1 cellular context compared by ENCODE assay signal in genomic region chr14:104203071-104203425, GRCh38.
TF ChIP-seq lines count a peak whose summit lies in the region.

No MANE protein-coding gene starts in this region.

TF ChIP-seq in H1, 55 proteins besides CTCF, POLR2A, EP300 and RAD21 (continued from another document):
- no peak for TF ChIP-seq ATF3 (IDR thresholded peaks at IDR 0.05; ENCODE audit: insufficient read depth, low read depth, low read length)
- TF ChIP-seq CBX5 (IDR thresholded peaks at IDR 0.05; ENCODE audit: low read depth, low read length) = no peak
- TF ChIP-seq CEBPB (IDR thresholded peaks at IDR 0.05; ENCODE audit: low read depth, low read length) = no peak
- no peak for TF ChIP-seq KDM1A (IDR thresholded peaks at IDR 0.05; ENCODE audit: borderline replicate concordance, low read length)
- no peak for TF ChIP-seq SIX5 (IDR thresholded peaks at IDR 0.05; ENCODE audit: low read depth, low read length)
- TF ChIP-seq MAFK (IDR thresholded peaks at IDR 0.05; ENCODE audit: low read depth, low read length) = no peak
- TF ChIP-seq MAX (IDR thresholded peaks at IDR 0.05) = no peak
- TF ChIP-seq RFX5 (IDR thresholded peaks at IDR 0.05; ENCODE audit: borderline replicate concordance, low read depth, low read length) = no peak
TF ChIP-seq in H1: peak in this region for 0.
